In the genomic region with DNA sequence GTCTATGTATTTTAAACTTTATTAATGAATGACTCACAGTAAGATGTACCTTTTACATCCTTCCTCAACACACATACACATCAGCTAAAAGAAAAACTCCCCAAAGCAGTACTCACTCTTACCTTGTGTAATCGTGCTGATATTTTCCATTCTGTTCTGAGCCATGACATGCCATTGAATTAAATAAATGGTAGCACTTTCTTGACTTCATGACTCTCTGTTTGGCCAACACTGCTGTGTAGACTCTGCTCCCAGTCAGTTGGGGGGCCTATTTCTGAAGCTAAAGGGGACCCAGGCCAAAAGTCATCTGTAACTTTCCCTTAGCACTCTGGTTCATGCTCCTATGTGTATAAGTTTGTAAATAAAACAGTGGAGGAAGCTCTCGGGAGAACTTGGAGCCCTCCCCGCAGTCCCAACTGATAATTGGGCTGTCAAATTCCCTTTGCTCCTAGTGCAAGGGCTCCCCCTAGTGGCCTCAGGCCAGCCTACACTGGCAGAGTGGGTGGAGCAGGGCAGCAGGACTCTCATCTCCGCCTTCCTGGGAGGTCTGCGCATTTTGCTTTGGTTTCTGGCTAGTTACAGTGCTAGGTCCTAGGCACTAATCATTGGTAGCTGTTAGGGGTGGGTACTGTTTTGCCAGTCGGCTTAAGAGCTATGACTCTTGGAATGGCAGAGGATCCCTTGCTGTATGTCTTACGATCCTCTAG, we compare ENCODE assay signal across 1 cellular context.
A peak's percentile ranks its signal among the peaks of the same experiment; 100 is the strongest.
TF ChIP-seq lines count a peak whose summit lies in the region.

No MANE protein-coding gene starts in this region.

TF ChIP-seq in HepG2, 621 proteins besides CTCF, POLR2A, EP300 and RAD21 (continued from another document and continues in another):
- TF ChIP-seq ZNF768 (CRISPR knock-in tag; IDR thresholded peaks at IDR 0.05) (no peak), ZNF737 (CRISPR knock-in tag; IDR thresholded peaks at IDR 0.05; ENCODE audit: borderline replicate concordance) (no peak), KLF6 (CRISPR knock-in tag; IDR thresholded peaks at IDR 0.05) (no peak), RBM39 (IDR thresholded peaks at IDR 0.05; ENCODE audit: low read depth, low read length, poor library complexity, severe bottlenecking) (no peak), MTF2 (CRISPR knock-in tag; IDR thresholded peaks at IDR 0.05; ENCODE audit: borderline replicate concordance) (no peak), ZNF44 (CRISPR knock-in tag; IDR thresholded peaks at IDR 0.05) (no peak), RAD51 (IDR thresholded peaks at IDR 0.05; ENCODE audit: borderline replicate concordance) (no peak), SOX6 (IDR thresholded peaks at IDR 0.05) (no peak), SOX6 (CRISPR knock-in tag; IDR thresholded peaks at IDR 0.05) (no peak), ZNF333 (CRISPR knock-in tag; IDR thresholded peaks at IDR 0.05; ENCODE audit: borderline replicate concordance) (no peak), RFXAP (CRISPR knock-in tag; IDR thresholded peaks at IDR 0.05; ENCODE audit: borderline replicate concordance) (no peak), GPN1 (CRISPR knock-in tag; IDR thresholded peaks at IDR 0.05; ENCODE audit: borderline replicate concordance) (no peak), ARNT (IDR thresholded peaks at IDR 0.05) (no peak), ZKSCAN1 (IDR thresholded peaks at IDR 0.05; ENCODE audit: low read length) (no peak), SIX1 (CRISPR knock-in tag; IDR thresholded peaks at IDR 0.05; ENCODE audit: borderline replicate concordance) (peak; percentile 25; the same call in 1 of the 2 replicates), ZFP36L1 (CRISPR knock-in tag; IDR thresholded peaks at IDR 0.05) (no peak), NFE2L2 (IDR thresholded peaks at IDR 0.05; ENCODE audit: low read length) (no peak), CREM (IDR thresholded peaks at IDR 0.05) (no peak), CREM (CRISPR knock-in tag; IDR thresholded peaks at IDR 0.05) (no peak), ZNF382 (CRISPR knock-in tag; IDR thresholded peaks at IDR 0.05; ENCODE audit: borderline replicate concordance) (no peak), ZNF569 (CRISPR knock-in tag; IDR thresholded peaks at IDR 0.05; ENCODE audit: borderline replicate concordance) (no peak), ZNF235 (CRISPR knock-in tag; IDR thresholded peaks at IDR 0.05; ENCODE audit: borderline replicate concordance) (no peak), MEF2D (CRISPR knock-in tag; IDR thresholded peaks at IDR 0.05) (no peak), KDM5B (CRISPR knock-in tag; IDR thresholded peaks at IDR 0.05; ENCODE audit: borderline replicate concordance) (no peak), RCOR2 (CRISPR knock-in tag; IDR thresholded peaks at IDR 0.05) (0 out of 2 replicates have a peak, but pooled peaks have one; percentile 23), NFIB (CRISPR knock-in tag; IDR thresholded peaks at IDR 0.05; ENCODE audit: borderline replicate concordance) (no peak), ZNF607 (CRISPR knock-in tag; IDR thresholded peaks at IDR 0.05; ENCODE audit: borderline replicate concordance) (no peak), ELF1 (CRISPR knock-in tag; IDR thresholded peaks at IDR 0.05) (no peak), ZNF451 (CRISPR knock-in tag; IDR thresholded peaks at IDR 0.05) (no peak), SOX5 (CRISPR knock-in tag; IDR thresholded peaks at IDR 0.05; ENCODE audit: borderline replicate concordance) (no peak), ZNF350 (CRISPR knock-in tag; IDR thresholded peaks at IDR 0.05; ENCODE audit: borderline replicate concordance, low read depth) (no peak), ZBTB8A (CRISPR knock-in tag; IDR thresholded peaks at IDR 0.05; ENCODE audit: borderline replicate concordance, low read depth) (no peak), NBN (conservative IDR thresholded peaks at IDR 0.05) (no peak), AGO2 (optimal IDR thresholded peaks at IDR 0.05; ENCODE audit: low read depth, low read length) (no peak), SIN3B (IDR thresholded peaks at IDR 0.05; ENCODE audit: low read length) (0 out of 2 replicates have a peak, but pooled peaks have one; percentile 26), ZNF577 (CRISPR knock-in tag; IDR thresholded peaks at IDR 0.05; ENCODE audit: borderline replicate concordance, low read depth) (no peak), TCF7 (IDR thresholded peaks at IDR 0.05; ENCODE audit: low read depth) (no peak), ZNF781 (CRISPR knock-in tag; IDR thresholded peaks at IDR 0.05; ENCODE audit: borderline replicate concordance, not compliant biosample characterization) (no peak), MLXIP (CRISPR knock-in tag; IDR thresholded peaks at IDR 0.05; ENCODE audit: borderline replicate concordance) (no peak), ZNF589 (CRISPR knock-in tag; conservative IDR thresholded peaks at IDR 0.05) (no peak), NR2F1 (CRISPR knock-in tag; IDR thresholded peaks at IDR 0.05) (no peak), ZNF18 (CRISPR knock-in tag; IDR thresholded peaks at IDR 0.05; ENCODE audit: insufficient replicate concordance) (no peak), HNF4A (CRISPR knock-in tag; IDR thresholded peaks at IDR 0.05) (0 out of 2 replicates have a peak, but pooled peaks have one; percentile 4), BATF2 (CRISPR knock-in tag; IDR thresholded peaks at IDR 0.05) (no peak), MTA3 (CRISPR knock-in tag; IDR thresholded peaks at IDR 0.05) (no peak), ZNF160 (CRISPR knock-in tag; IDR thresholded peaks at IDR 0.05) (no peak), SP5 (CRISPR knock-in tag; IDR thresholded peaks at IDR 0.05; ENCODE audit: borderline replicate concordance, low read depth) (peak; percentile 83), NAIF1 (CRISPR knock-in tag; IDR thresholded peaks at IDR 0.05; ENCODE audit: borderline replicate concordance) (peak; percentile 82; the same call in 1 of the 2 replicates), BHLHE40 (IDR thresholded peaks at IDR 0.05; ENCODE audit: low read length) (no peak), ZFP41 (CRISPR knock-in tag; IDR thresholded peaks at IDR 0.05; ENCODE audit: borderline replicate concordance) (no peak), ZNF703 (CRISPR knock-in tag; IDR thresholded peaks at IDR 0.05; ENCODE audit: borderline replicate concordance) (no peak)
- TF ChIP-seq, protein P1, sequence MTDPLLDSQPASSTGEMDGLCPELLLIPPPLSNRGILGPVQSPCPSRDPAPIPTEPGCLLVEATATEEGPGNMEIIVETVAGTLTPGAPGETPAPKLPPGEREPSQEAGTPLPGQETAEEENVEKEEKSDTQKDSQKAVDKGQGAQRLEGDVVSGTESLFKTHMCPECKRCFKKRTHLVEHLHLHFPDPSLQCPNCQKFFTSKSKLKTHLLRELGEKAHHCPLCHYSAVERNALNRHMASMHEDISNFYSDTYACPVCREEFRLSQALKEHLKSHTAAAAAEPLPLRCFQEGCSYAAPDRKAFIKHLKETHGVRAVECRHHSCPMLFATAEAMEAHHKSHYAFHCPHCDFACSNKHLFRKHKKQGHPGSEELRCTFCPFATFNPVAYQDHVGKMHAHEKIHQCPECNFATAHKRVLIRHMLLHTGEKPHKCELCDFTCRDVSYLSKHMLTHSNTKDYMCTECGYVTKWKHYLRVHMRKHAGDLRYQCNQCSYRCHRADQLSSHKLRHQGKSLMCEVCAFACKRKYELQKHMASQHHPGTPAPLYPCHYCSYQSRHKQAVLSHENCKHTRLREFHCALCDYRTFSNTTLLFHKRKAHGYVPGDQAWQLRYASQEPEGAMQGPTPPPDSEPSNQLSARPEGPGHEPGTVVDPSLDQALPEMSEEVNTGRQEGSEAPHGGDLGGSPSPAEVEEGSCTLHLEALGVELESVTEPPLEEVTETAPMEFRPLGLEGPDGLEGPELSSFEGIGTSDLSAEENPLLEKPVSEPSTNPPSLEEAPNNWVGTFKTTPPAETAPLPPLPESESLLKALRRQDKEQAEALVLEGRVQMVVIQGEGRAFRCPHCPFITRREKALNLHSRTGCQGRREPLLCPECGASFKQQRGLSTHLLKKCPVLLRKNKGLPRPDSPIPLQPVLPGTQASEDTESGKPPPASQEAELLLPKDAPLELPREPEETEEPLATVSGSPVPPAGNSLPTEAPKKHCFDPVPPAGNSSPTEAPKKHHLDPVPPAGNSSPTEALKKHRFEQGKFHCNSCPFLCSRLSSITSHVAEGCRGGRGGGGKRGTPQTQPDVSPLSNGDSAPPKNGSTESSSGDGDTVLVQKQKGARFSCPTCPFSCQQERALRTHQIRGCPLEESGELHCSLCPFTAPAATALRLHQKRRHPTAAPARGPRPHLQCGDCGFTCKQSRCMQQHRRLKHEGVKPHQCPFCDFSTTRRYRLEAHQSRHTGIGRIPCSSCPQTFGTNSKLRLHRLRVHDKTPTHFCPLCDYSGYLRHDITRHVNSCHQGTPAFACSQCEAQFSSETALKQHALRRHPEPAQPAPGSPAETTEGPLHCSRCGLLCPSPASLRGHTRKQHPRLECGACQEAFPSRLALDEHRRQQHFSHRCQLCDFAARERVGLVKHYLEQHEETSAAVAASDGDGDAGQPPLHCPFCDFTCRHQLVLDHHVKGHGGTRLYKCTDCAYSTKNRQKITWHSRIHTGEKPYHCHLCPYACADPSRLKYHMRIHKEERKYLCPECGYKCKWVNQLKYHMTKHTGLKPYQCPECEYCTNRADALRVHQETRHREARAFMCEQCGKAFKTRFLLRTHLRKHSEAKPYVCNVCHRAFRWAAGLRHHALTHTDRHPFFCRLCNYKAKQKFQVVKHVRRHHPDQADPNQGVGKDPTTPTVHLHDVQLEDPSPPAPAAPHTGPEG (CRISPR knock-in tag; IDR thresholded peaks at IDR 0.05) = no peak
- TF ChIP-seq, protein P2, sequence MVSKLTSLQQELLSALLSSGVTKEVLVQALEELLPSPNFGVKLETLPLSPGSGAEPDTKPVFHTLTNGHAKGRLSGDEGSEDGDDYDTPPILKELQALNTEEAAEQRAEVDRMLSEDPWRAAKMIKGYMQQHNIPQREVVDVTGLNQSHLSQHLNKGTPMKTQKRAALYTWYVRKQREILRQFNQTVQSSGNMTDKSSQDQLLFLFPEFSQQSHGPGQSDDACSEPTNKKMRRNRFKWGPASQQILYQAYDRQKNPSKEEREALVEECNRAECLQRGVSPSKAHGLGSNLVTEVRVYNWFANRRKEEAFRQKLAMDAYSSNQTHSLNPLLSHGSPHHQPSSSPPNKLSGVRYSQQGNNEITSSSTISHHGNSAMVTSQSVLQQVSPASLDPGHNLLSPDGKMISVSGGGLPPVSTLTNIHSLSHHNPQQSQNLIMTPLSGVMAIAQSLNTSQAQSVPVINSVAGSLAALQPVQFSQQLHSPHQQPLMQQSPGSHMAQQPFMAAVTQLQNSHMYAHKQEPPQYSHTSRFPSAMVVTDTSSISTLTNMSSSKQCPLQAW (CRISPR knock-in tag; IDR thresholded peaks at IDR 0.05) = no peak
- TF ChIP-seq, protein P3, sequence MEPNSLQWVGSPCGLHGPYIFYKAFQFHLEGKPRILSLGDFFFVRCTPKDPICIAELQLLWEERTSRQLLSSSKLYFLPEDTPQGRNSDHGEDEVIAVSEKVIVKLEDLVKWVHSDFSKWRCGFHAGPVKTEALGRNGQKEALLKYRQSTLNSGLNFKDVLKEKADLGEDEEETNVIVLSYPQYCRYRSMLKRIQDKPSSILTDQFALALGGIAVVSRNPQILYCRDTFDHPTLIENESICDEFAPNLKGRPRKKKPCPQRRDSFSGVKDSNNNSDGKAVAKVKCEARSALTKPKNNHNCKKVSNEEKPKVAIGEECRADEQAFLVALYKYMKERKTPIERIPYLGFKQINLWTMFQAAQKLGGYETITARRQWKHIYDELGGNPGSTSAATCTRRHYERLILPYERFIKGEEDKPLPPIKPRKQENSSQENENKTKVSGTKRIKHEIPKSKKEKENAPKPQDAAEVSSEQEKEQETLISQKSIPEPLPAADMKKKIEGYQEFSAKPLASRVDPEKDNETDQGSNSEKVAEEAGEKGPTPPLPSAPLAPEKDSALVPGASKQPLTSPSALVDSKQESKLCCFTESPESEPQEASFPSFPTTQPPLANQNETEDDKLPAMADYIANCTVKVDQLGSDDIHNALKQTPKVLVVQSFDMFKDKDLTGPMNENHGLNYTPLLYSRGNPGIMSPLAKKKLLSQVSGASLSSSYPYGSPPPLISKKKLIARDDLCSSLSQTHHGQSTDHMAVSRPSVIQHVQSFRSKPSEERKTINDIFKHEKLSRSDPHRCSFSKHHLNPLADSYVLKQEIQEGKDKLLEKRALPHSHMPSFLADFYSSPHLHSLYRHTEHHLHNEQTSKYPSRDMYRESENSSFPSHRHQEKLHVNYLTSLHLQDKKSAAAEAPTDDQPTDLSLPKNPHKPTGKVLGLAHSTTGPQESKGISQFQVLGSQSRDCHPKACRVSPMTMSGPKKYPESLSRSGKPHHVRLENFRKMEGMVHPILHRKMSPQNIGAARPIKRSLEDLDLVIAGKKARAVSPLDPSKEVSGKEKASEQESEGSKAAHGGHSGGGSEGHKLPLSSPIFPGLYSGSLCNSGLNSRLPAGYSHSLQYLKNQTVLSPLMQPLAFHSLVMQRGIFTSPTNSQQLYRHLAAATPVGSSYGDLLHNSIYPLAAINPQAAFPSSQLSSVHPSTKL (CRISPR knock-in tag; IDR thresholded peaks at IDR 0.05) = peak; percentile 16; the same call in 1 of the 2 replicates
